Comparison of ENCODE assay signal across 1 cellular context in genomic region chr10:118459642-118460193, GRCh38.
TF ChIP-seq lines count a peak whose summit lies in the region.

No MANE protein-coding gene starts in this region.

TF ChIP-seq in HepG2, 621 proteins besides CTCF, POLR2A, EP300 and RAD21 (continued from another document):
- TF ChIP-seq DZIP1 (CRISPR knock-in tag; IDR thresholded peaks at IDR 0.05), result no peak
- no peak for TF ChIP-seq SAFB2 (CRISPR knock-in tag; IDR thresholded peaks at IDR 0.05; ENCODE audit: borderline replicate concordance, low read depth)
